ENCODE assay signal across 1 cellular context in the genomic region with DNA sequence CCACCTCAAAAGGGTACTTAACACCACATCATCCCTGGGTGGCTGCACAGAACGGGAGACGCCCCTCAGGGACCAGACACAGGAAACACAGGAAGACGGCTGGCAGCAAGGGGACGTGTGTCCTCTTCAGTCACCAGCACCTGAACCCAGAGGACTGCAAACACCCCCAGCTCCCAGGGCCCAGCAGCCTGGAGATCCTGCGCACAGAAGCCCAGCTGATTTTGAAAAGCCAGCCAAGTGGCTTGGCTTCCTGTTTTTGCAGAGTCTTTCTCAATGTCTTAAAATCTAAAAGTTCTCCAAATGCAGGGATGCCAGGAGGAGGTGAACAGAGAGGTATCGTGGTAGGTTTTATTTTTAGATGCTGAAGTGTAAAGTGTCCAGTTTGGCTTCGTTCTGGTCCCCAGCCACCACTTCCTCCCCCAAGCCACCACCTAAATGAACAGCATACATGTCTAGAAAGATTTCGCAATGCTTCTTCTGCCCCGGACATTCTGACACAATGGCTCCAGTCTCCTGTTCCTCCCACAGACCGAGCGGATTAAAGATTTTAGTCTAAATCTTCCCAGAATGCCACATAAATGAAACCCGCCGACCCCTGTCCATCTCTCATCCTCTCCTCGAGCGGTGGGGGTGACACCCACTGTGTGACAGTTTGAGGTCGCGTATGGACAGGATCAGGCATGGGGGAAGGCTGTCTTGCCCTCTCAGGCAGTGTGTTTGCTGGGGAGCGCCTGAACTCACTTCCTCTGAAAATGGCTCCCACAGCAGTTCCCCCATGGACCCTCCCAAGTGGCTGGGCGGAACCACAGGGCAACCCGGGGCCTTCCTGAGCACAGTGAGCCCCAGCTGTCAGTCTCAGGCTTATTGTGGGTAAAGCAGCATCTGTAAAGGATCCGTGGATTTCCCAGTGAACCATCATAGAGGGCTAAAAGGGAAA.
TF ChIP-seq lines count a peak whose summit lies in the region.

No MANE protein-coding gene starts in this region.

TF ChIP-seq in WTC11, 78 proteins besides CTCF, POLR2A, EP300 and RAD21 (continued from another document):
- TF ChIP-seq, protein P1, sequence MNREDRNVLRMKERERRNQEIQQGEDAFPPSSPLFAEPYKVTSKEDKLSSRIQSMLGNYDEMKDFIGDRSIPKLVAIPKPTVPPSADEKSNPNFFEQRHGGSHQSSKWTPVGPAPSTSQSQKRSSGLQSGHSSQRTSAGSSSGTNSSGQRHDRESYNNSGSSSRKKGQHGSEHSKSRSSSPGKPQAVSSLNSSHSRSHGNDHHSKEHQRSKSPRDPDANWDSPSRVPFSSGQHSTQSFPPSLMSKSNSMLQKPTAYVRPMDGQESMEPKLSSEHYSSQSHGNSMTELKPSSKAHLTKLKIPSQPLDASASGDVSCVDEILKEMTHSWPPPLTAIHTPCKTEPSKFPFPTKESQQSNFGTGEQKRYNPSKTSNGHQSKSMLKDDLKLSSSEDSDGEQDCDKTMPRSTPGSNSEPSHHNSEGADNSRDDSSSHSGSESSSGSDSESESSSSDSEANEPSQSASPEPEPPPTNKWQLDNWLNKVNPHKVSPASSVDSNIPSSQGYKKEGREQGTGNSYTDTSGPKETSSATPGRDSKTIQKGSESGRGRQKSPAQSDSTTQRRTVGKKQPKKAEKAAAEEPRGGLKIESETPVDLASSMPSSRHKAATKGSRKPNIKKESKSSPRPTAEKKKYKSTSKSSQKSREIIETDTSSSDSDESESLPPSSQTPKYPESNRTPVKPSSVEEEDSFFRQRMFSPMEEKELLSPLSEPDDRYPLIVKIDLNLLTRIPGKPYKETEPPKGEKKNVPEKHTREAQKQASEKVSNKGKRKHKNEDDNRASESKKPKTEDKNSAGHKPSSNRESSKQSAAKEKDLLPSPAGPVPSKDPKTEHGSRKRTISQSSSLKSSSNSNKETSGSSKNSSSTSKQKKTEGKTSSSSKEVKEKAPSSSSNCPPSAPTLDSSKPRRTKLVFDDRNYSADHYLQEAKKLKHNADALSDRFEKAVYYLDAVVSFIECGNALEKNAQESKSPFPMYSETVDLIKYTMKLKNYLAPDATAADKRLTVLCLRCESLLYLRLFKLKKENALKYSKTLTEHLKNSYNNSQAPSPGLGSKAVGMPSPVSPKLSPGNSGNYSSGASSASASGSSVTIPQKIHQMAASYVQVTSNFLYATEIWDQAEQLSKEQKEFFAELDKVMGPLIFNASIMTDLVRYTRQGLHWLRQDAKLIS (CRISPR knock-in tag; IDR thresholded peaks at IDR 0.05; ENCODE audit: borderline replicate concordance), result no peak
